In the genomic region with DNA sequence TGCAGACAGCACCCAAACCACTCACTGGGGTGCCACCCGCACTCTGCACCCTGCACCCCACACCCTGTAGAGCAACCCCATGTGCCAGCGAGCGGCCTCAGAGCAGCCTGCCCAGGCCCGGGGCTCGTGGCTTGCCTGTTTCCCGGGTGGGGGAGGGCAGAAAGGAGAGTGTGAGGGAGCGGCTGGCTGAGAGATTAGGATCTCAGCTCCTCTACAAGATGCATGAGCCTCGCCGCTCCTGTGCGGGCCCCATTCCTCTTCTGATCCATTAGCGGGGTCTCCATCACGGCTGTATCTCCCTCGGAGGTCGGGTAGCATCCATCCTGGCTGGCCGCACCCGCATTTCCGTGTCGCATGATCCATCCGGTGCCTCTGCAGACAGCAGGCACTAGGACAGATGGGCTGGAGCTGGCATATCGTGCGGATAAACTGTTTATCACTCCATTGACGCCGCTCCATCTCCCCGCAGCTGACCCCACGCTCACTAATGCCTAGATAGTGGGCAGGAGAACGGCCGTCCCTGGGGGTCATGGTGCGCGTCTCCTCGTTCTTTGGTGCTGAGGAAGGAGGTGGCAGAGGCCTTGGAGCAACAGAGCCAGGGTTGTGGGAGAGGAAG, we compare ENCODE assay signal across 1 cellular context.
TF ChIP-seq lines count a peak whose summit lies in the region.

No MANE protein-coding gene starts in this region.

TF ChIP-seq in WTC11, 78 proteins besides CTCF, POLR2A, EP300 and RAD21 (continued from another document):
- TF ChIP-seq ERG (CRISPR knock-in tag; IDR thresholded peaks at IDR 0.05), result no peak
- TF ChIP-seq E2F4 (CRISPR knock-in tag; IDR thresholded peaks at IDR 0.05; ENCODE audit: borderline replicate concordance, low read depth), result no peak
- TF ChIP-seq, protein P1, sequence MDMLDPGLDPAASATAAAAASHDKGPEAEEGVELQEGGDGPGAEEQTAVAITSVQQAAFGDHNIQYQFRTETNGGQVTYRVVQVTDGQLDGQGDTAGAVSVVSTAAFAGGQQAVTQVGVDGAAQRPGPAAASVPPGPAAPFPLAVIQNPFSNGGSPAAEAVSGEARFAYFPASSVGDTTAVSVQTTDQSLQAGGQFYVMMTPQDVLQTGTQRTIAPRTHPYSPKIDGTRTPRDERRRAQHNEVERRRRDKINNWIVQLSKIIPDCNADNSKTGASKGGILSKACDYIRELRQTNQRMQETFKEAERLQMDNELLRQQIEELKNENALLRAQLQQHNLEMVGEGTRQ (CRISPR knock-in tag; IDR thresholded peaks at IDR 0.05), result no peak
